1 cellular context compared by ENCODE assay signal in the genomic region with DNA sequence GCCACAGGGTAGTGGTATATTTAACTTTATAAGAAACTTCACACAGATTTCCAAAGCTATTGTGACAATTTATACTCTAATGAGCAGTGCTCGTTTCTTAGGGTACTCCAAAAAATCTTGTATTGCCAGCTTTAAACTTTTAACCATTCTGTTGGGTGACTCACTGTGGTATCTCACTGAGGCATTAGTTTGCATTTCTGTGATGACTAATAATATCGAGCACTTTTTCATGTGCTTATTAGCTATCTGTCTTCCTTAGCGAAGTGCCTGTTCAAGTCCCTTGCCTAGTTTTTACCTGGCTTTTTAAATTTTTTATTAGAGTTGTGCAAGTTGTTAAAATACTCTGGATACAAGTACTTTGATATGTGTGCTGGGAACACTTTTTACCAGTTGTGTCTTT.
TF ChIP-seq lines count a peak whose summit lies in the region.

No MANE protein-coding gene starts in this region.

TF ChIP-seq in K562, 482 proteins besides CTCF, POLR2A, EP300 and RAD21 (continued from another document):
- no peak for TF ChIP-seq CBX2 (IDR thresholded peaks at IDR 0.05; ENCODE audit: insufficient read depth, low read length, poor library complexity, severe bottlenecking)
- no peak for TF ChIP-seq HDAC2 (IDR thresholded peaks at IDR 0.05)
- TF ChIP-seq HOXB6 (CRISPR knock-in tag; IDR thresholded peaks at IDR 0.05; ENCODE audit: borderline replicate concordance) = no peak
- TF ChIP-seq CHD2 (IDR thresholded peaks at IDR 0.05; ENCODE audit: low read depth, low read length) = no peak
- TF ChIP-seq TRIM28 (IDR thresholded peaks at IDR 0.05) = no peak
- 0 out of 2 replicates have a peak, but pooled peaks have one; percentile 37 for TF ChIP-seq JUN (IDR thresholded peaks at IDR 0.05; ENCODE audit: borderline replicate concordance, low read depth, low read length)
- TF ChIP-seq JUN (CRISPR knock-in tag; IDR thresholded peaks at IDR 0.05; ENCODE audit: borderline replicate concordance) = no peak
- peak; percentile 95 for TF ChIP-seq FOSL1 (tag; conservative IDR thresholded peaks at IDR 0.05)
- no peak for TF ChIP-seq ELK3 (CRISPR knock-in tag; IDR thresholded peaks at IDR 0.05)
- TF ChIP-seq AFF4 (CRISPR knock-in tag; IDR thresholded peaks at IDR 0.05) = no peak
- no peak for TF ChIP-seq ZBTB5 (IDR thresholded peaks at IDR 0.05)
- TF ChIP-seq NCOA4 (IDR thresholded peaks at IDR 0.05; ENCODE audit: partially characterized antibody) = no peak
- TF ChIP-seq NFATC3 (IDR thresholded peaks at IDR 0.05) = no peak
- TF ChIP-seq, protein P1, sequence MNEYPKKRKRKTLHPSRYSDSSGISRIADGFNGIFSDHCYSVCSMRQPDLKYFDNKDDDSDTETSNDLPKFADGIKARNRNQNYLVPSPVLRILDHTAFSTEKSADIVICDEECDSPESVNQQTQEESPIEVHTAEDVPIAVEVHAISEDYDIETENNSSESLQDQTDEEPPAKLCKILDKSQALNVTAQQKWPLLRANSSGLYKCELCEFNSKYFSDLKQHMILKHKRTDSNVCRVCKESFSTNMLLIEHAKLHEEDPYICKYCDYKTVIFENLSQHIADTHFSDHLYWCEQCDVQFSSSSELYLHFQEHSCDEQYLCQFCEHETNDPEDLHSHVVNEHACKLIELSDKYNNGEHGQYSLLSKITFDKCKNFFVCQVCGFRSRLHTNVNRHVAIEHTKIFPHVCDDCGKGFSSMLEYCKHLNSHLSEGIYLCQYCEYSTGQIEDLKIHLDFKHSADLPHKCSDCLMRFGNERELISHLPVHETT (CRISPR knock-in tag; conservative IDR thresholded peaks at IDR 0.05 in 1 of 2, IDR thresholded peaks at IDR 0.05 in 1 of 2) = no peak
- no peak for TF ChIP-seq YY1 (IDR thresholded peaks at IDR 0.05; ENCODE audit: borderline replicate concordance in 1 of 3, control insufficient read depth in 1 of 3, extremely low read depth in 1 of 3, insufficient read depth in 3 of 3, insufficient read length in 1 of 3, insufficient replicate concordance in 2 of 3, low read depth in 1 of 3, low read length in 2 of 3)
- TF ChIP-seq, protein P2, sequence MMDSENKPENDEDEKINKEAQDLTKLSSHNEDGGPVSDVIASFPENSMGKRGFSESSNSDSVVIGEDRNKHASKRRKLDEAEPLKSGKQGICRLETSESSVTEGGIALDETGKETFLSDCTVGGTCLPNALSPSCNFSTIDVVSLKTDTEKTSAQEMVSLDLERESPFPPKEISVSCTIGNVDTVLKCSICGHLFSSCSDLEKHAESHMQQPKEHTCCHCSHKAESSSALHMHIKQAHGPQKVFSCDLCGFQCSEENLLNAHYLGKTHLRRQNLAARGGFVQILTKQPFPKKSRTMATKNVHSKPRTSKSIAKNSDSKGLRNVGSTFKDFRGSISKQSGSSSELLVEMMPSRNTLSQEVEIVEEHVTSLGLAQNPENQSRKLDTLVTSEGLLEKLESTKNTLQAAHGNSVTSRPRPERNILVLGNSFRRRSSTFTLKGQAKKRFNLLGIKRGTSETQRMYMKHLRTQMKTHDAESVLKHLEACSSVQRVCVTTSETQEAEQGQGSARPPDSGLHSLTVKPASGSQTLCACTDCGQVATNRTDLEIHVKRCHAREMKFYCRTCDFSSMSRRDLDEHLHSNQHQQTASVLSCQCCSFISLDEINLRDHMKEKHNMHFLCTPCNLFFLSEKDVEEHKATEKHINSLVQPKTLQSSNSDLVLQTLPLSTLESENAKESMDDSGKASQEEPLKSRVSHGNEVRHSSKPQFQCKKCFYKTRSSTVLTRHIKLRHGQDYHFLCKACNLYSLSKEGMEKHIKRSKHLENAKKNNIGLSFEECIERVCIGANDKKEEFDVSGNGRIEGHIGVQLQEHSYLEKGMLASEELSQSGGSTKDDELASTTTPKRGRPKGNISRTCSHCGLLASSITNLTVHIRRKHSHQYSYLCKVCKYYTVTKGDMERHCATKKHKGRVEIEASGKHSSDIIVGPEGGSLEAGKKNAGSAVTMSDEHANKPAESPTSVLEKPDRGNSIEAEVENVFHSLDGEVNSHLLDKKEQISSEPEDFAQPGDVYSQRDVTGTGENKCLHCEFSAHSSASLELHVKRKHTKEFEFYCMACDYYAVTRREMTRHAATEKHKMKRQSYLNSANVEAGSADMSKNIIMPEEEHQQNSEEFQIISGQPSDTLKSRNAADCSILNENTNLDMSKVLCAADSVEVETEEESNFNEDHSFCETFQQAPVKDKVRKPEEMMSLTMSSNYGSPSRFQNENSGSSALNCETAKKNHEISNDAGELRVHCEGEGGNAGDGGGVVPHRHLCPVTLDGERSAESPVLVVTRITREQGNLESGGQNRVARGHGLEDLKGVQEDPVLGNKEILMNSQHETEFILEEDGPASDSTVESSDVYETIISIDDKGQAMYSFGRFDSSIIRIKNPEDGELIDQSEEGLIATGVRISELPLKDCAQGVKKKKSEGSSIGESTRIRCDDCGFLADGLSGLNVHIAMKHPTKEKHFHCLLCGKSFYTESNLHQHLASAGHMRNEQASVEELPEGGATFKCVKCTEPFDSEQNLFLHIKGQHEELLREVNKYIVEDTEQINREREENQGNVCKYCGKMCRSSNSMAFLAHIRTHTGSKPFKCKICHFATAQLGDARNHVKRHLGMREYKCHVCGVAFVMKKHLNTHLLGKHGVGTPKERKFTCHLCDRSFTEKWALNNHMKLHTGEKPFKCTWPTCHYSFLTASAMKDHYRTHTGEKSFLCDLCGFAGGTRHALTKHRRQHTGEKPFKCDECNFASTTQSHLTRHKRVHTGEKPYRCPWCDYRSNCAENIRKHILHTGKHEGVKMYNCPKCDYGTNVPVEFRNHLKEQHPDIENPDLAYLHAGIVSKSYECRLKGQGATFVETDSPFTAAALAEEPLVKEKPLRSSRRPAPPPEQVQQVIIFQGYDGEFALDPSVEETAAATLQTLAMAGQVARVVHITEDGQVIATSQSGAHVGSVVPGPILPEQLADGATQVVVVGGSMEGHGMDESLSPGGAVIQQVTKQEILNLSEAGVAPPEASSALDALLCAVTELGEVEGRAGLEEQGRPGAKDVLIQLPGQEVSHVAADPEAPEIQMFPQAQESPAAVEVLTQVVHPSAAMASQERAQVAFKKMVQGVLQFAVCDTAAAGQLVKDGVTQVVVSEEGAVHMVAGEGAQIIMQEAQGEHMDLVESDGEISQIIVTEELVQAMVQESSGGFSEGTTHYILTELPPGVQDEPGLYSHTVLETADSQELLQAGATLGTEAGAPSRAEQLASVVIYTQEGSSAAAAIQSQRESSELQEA (IDR thresholded peaks at IDR 0.05; ENCODE audit: low read depth) = no peak
- no peak for TF ChIP-seq ZNF431 (CRISPR knock-in tag; IDR thresholded peaks at IDR 0.05)
- TF ChIP-seq RBFOX2 (IDR thresholded peaks at IDR 0.05; ENCODE audit: low read depth, low read length) = no peak
- TF ChIP-seq DDX20 (tag; IDR thresholded peaks at IDR 0.05; ENCODE audit: low read depth) = no peak
- TF ChIP-seq CHD4 (IDR thresholded peaks at IDR 0.05; ENCODE audit: insufficient read depth, insufficient replicate concordance, low read depth, low read length, poor library complexity, severe bottlenecking) = no peak
- no peak for TF ChIP-seq SMAD3 (CRISPR knock-in tag; conservative IDR thresholded peaks at IDR 0.05)
- 0 out of 2 replicates have a peak, but pooled peaks have one; percentile 6 for TF ChIP-seq MEF2D (tag; conservative IDR thresholded peaks at IDR 0.05; ENCODE audit: low read depth)
- TF ChIP-seq CAMTA2 (CRISPR knock-in tag; conservative IDR thresholded peaks at IDR 0.05) = no peak
- no peak for TF ChIP-seq DPF2 (IDR thresholded peaks at IDR 0.05)
- no peak for TF ChIP-seq ZFP36 (IDR thresholded peaks at IDR 0.05; ENCODE audit: low read depth, low read length, partially characterized antibody)
- no peak for TF ChIP-seq CREBBP (IDR thresholded peaks at IDR 0.05; ENCODE audit: low read depth, low read length)
- TF ChIP-seq POLR2AphosphoS2 (IDR thresholded peaks at IDR 0.05; ENCODE audit: low read length) = no peak
- TF ChIP-seq, protein P3, sequence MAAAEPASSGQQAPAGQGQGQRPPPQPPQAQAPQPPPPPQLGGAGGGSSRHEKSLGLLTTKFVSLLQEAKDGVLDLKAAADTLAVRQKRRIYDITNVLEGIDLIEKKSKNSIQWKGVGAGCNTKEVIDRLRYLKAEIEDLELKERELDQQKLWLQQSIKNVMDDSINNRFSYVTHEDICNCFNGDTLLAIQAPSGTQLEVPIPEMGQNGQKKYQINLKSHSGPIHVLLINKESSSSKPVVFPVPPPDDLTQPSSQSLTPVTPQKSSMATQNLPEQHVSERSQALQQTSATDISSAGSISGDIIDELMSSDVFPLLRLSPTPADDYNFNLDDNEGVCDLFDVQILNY (CRISPR knock-in tag; IDR thresholded peaks at IDR 0.05) = no peak
- TF ChIP-seq HMG20B (CRISPR knock-in tag; IDR thresholded peaks at IDR 0.05) = no peak
- TF ChIP-seq CC2D1A (IDR thresholded peaks at IDR 0.05) = no peak
- 0 out of 2 replicates have a peak, but pooled peaks have one; percentile 21 for TF ChIP-seq SMARCE1 (IDR thresholded peaks at IDR 0.05)
- no peak for TF ChIP-seq KDM5B (IDR thresholded peaks at IDR 0.05; ENCODE audit: insufficient replicate concordance, low read depth, low read length)
- TF ChIP-seq RBM39 (optimal IDR thresholded peaks at IDR 0.05; ENCODE audit: low read depth, low read length) = no peak
- TF ChIP-seq ZNF408 (CRISPR knock-in tag; IDR thresholded peaks at IDR 0.05; ENCODE audit: low read depth) = no peak
- no peak for TF ChIP-seq ZNF232 (CRISPR knock-in tag; IDR thresholded peaks at IDR 0.05)
- no peak for TF ChIP-seq ZNF449 (CRISPR knock-in tag; IDR thresholded peaks at IDR 0.05)
- TF ChIP-seq MCM5 (IDR thresholded peaks at IDR 0.05; ENCODE audit: low read depth) = no peak
- TF ChIP-seq ELK1 (CRISPR knock-in tag; IDR thresholded peaks at IDR 0.05) = no peak
- TF ChIP-seq ETV1 (tag; conservative IDR thresholded peaks at IDR 0.05; ENCODE audit: low read depth) = no peak
- no peak for TF ChIP-seq ZC3H8 (IDR thresholded peaks at IDR 0.05)
- TF ChIP-seq PHF21A (IDR thresholded peaks at IDR 0.05; ENCODE audit: borderline replicate concordance, low read depth) = no peak
- no peak for TF ChIP-seq PML (IDR thresholded peaks at IDR 0.05; ENCODE audit: low read length)
- TF ChIP-seq ZSCAN29 (IDR thresholded peaks at IDR 0.05) = no peak
